In the genomic region with DNA sequence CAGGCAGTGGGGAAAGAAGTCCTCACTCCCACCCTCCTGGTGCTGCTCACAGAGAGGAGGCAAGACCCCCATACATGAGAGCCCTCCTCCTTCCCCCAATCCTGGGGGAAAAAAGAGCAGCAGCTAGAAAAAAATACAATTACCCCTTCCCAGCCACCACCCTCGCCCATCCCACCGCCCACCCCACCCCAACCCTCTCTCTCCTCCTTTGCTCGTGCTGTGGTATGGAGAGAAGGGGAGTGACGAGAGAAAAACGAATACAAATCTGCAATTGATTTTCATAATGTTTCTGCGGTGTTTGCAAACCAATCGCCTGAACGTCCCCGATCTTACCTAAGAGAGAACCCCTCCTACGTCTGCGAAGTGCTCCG, we compare ENCODE assay signal across 14 cellular contexts. TPM values are rescaled to one million over a fixed set of nuclear protein-coding genes. Genes with fewer than 3 reads are reported as not detected.
DNase-seq lines count a peak whose midpoint lies in the region; ATAC-seq and TF ChIP-seq lines count a peak whose summit lies in the region.
"Had no signal": no experiment of that assay in that cellular context is flagged by ENCODE, and none has a peak within 500 bp of the region (broad histone marks: within the 10 kb centered on the region; RNA-seq: fewer than 3 reads in every experiment).

No MANE protein-coding gene starts in this region.

- ATAC-seq in activated CD4-positive, alpha-beta T cell treated with anti-CD3 and anti-CD28 coated beads for 36 hours: no peak
- no peak for ATAC-seq in T-helper 17 cell
- no peak for ATAC-seq in GM18868 (IDR thresholded peaks at IDR 0.05; ENCODE audit: unreplicated experiment)

- H3K18ac ChIP-seq in neuronal stem cell (ENCODE audit: low read length): no peak overlapping the region

- no peak overlapping the region for H2AFZ ChIP-seq in hepatocyte
- no peak overlapping the region for H2AFZ ChIP-seq in neuronal stem cell (ENCODE audit: low read length)

- intact Hi-C loops in activated CD4-positive, alpha-beta T cell treated with anti-CD3 and anti-CD28 coated beads, Interleukin-2, amount 10 ng/mL, durations not matched to agents 24 days and 14 days (cut with micrococcal nuclease): loop anchor here (5.0 kb wide), 1 partner anchor 40 kb away; no protein-coding TSS in a partner anchor
- intact Hi-C loops in activated CD4-positive, alpha-beta T cell treated with anti-CD3 and anti-CD28 coated beads for 36 hours (cut with DNase I, micrococcal nuclease): loop anchor here (5.0 kb wide), 1 partner anchor 35 kb away; a partner anchor contains a TSS

- no peak overlapping the region for H3K4me3 ChIP-seq in hepatocyte
- peak overlapping the region in 4 of 7 experiments; percentile 27 to 48 (median 37) for H3K4me3 ChIP-seq in skin epidermis
- H3K4me3 ChIP-seq in neuronal stem cell (ENCODE audit: low read length in 2 of 2): no peak overlapping the region
- H3K4me3 ChIP-seq: transverse colon had no signal

- H3K27ac Mint-ChIP-seq in activated CD4-positive, alpha-beta T cell treated with anti-CD3 and anti-CD28 coated beads, Interleukin-2, amount 10 ng/mL, durations not matched to agents 24 days and 14 days: peak overlapping the region; percentile 78
- H3K27ac Mint-ChIP-seq in activated CD4-positive, alpha-beta T cell treated with anti-CD3 and anti-CD28 coated beads for 36 hours: no peak overlapping the region
- peak overlapping the region; percentile 82 for H3K27ac Mint-ChIP-seq in T-helper 17 cell
- H3K27ac Mint-ChIP-seq in chondrocyte (ENCODE audit: unreplicated experiment): no peak overlapping the region

- 11% methylated on average over 12 of the region's 12 CpGs for WGBS in hepatocyte (ENCODE audit: low lambda C conversion rate, missing lambda C conversion rate)
- WGBS in neuronal stem cell (ENCODE audit: extremely low coverage in 2 of 2, insufficient read length in 2 of 2, insufficient replicate concordance in 1 of 2), 2 donors: no CpG with 5 or more reads among the region's 12 CpGs

- no peak overlapping the region for H2BK120ac ChIP-seq in neuronal stem cell (ENCODE audit: low read depth, low read length)

- peaks cover 90% of the 10 kb centered on the region for H3K27me3 Mint-ChIP-seq in activated CD4-positive, alpha-beta T cell treated with anti-CD3 and anti-CD28 coated beads, Interleukin-2, amount 10 ng/mL, durations not matched to agents 24 days and 14 days
- H3K27me3 Mint-ChIP-seq in activated CD4-positive, alpha-beta T cell treated with anti-CD3 and anti-CD28 coated beads for 36 hours: peaks cover 83% of the 10 kb centered on the region
- peaks cover 81% of the 10 kb centered on the region for H3K27me3 Mint-ChIP-seq in T-helper 17 cell
- H3K27me3 Mint-ChIP-seq in chondrocyte (ENCODE audit: low read depth): peaks cover 85% of the 10 kb centered on the region

- no peaks in the 10 kb centered on the region for H4K20me1 ChIP-seq in hepatocyte (ENCODE audit: insufficient read depth, poor library complexity, severe bottlenecking)

- peaks cover 7% of the 10 kb centered on the region for H3K36me3 Mint-ChIP-seq in activated CD4-positive, alpha-beta T cell treated with anti-CD3 and anti-CD28 coated beads, Interleukin-2, amount 10 ng/mL, durations not matched to agents 24 days and 14 days (ENCODE audit: low read depth)
- no peaks in the 10 kb centered on the region for H3K36me3 Mint-ChIP-seq in activated CD4-positive, alpha-beta T cell treated with anti-CD3 and anti-CD28 coated beads for 36 hours (ENCODE audit: low read depth)
- H3K36me3 Mint-ChIP-seq in T-helper 17 cell (ENCODE audit: low read depth) (no peaks in the 10 kb centered on the region), chondrocyte (ENCODE audit: low read depth) (peaks cover 4% of the 10 kb centered on the region)

- H3K27ac ChIP-seq in hepatocyte (no peak overlapping the region), skin epidermis (peak overlapping the region in 6 of 21 experiments; percentile 74 to 90 (median 82)), neuronal stem cell (replicated peaks; ENCODE audit: low read length) (no peak overlapping the region)
- H3K27ac ChIP-seq: neutrophil, transverse colon had no signal

- H3K79me2 ChIP-seq in hepatocyte: no peaks in the 10 kb centered on the region

- TF ChIP-seq CTCF in hepatocyte (IDR thresholded peaks at IDR 0.05; ENCODE audit: poor library complexity) (no peak), chondrocyte (IDR thresholded peaks at IDR 0.05) (no peak)

- H2BK5ac ChIP-seq in neuronal stem cell (ENCODE audit: low read length): no peak overlapping the region

- peaks cover 9% of the 10 kb centered on the region for H3K4me1 Mint-ChIP-seq in activated CD4-positive, alpha-beta T cell treated with anti-CD3 and anti-CD28 coated beads, Interleukin-2, amount 10 ng/mL, durations not matched to agents 24 days and 14 days
- H3K4me1 Mint-ChIP-seq in activated CD4-positive, alpha-beta T cell treated with anti-CD3 and anti-CD28 coated beads for 36 hours: peaks cover 21% of the 10 kb centered on the region
- H3K4me1 Mint-ChIP-seq in T-helper 17 cell (peaks cover 3% of the 10 kb centered on the region), chondrocyte (ENCODE audit: low read depth) (peaks cover 16% of the 10 kb centered on the region)

- no peak overlapping the region for H3K4me3 Mint-ChIP-seq in activated CD4-positive, alpha-beta T cell treated with anti-CD3 and anti-CD28 coated beads, Interleukin-2, amount 10 ng/mL, durations not matched to agents 24 days and 14 days
- H3K4me3 Mint-ChIP-seq in activated CD4-positive, alpha-beta T cell treated with anti-CD3 and anti-CD28 coated beads for 36 hours: no peak overlapping the region
- H3K4me3 Mint-ChIP-seq in T-helper 17 cell (peak overlapping the region; percentile 42), chondrocyte (ENCODE audit: unreplicated experiment) (no peak overlapping the region)

- no peak for DNase-seq in activated CD4-positive, alpha-beta T cell treated with anti-CD3 and anti-CD28 coated beads, Interleukin-2, amount 10 ng/mL, durations not matched to agents 24 days and 14 days
- DNase-seq in activated CD4-positive, alpha-beta T cell treated with anti-CD3 and anti-CD28 coated beads for 36 hours: no peak
- DNase-seq in T-helper 17 cell (no peak), hepatocyte (ENCODE audit: low spot score) (no peak), chondrocyte (ENCODE audit: low spot score) (no peak), neuronal stem cell (ENCODE audit: low spot score) (no peak)
- DNase-seq: effector CD4-positive, alpha-beta T cell; NCI-H146; NCI-H526 treated with DMSO at 0.1 percent for 48 hours; transverse colon had no signal

- no peaks in the 10 kb centered on the region for H3K79me1 ChIP-seq in neuronal stem cell (ENCODE audit: low read depth, low read length)

- peaks cover 6% of the 10 kb centered on the region for H3K9me3 Mint-ChIP-seq in activated CD4-positive, alpha-beta T cell treated with anti-CD3 and anti-CD28 coated beads, Interleukin-2, amount 10 ng/mL, durations not matched to agents 24 days and 14 days
- H3K9me3 Mint-ChIP-seq in activated CD4-positive, alpha-beta T cell treated with anti-CD3 and anti-CD28 coated beads for 36 hours (ENCODE audit: low read depth): no peaks in the 10 kb centered on the region
- H3K9me3 Mint-ChIP-seq in chondrocyte (ENCODE audit: low read depth): no peaks in the 10 kb centered on the region

- H3K4me1 ChIP-seq in hepatocyte (ENCODE audit: insufficient read depth) (peaks cover 26% of the 10 kb centered on the region), neuronal stem cell (ENCODE audit: control insufficient read depth in 2 of 2, insufficient read depth in 1 of 2, low read depth in 1 of 2, low read length in 2 of 2) (no peaks in the 10 kb centered on the region)

- H2BK15ac ChIP-seq in neuronal stem cell (ENCODE audit: low read length): no peak overlapping the region

- H3K4me2 ChIP-seq in hepatocyte (peak overlapping the region; percentile 88), neuronal stem cell (ENCODE audit: insufficient read depth, low read length, poor library complexity, severe bottlenecking) (no peak overlapping the region)

- H3K9me2 ChIP-seq in hepatocyte (replicated peaks; ENCODE audit: insufficient read depth): no peaks in the 10 kb centered on the region

- H2AK5ac ChIP-seq in neuronal stem cell (ENCODE audit: low read depth, low read length): no peak overlapping the region

- H3K36me3 ChIP-seq in hepatocyte (replicated peaks; ENCODE audit: insufficient read depth, low read depth) (no peaks in the 10 kb centered on the region), neuronal stem cell (replicated peaks in 1 of 2; ENCODE audit: control insufficient read depth in 2 of 2, insufficient read depth in 2 of 2, low read length in 2 of 2) (no peaks in the 10 kb centered on the region)
- H3K36me3 ChIP-seq: neutrophil, transverse colon had no signal

- no peak overlapping the region for H3K23ac ChIP-seq in neuronal stem cell (ENCODE audit: low read depth, low read length, poor library complexity)

- POLR2A ChIA-PET in activated CD4-positive, alpha-beta T cell treated with anti-CD3 and anti-CD28 coated beads for 36 hours (lab: Charles Lee): no interaction called here

- H3K27me3 ChIP-seq in hepatocyte: peaks cover 98% of the 10 kb centered on the region
- peaks cover 73 to 100% (median 100%) of the 10 kb centered on the region in 3 experiments for H3K27me3 ChIP-seq in neuronal stem cell (ENCODE audit: control insufficient read depth in 3 of 3, insufficient read depth in 3 of 3, low read depth in 1 of 3, low read length in 3 of 3)

- no peak overlapping the region for H3K14ac ChIP-seq in neuronal stem cell (ENCODE audit: low read length)

- no peak overlapping the region for H3K9ac ChIP-seq in neuronal stem cell (ENCODE audit: low read depth, low read length, poor library complexity)

- no peak overlapping the region for H2BK12ac ChIP-seq in neuronal stem cell (ENCODE audit: low read length)

- CTCF ChIA-PET in activated CD4-positive, alpha-beta T cell treated with anti-CD3 and anti-CD28 coated beads for 36 hours (lab: Charles Lee): interaction anchor here (0.5 to 1.0 kb wide), 3 partner anchors 9 to 47 kb away, joined by 3 read pairs; a partner anchor contains a TSS

- no peak overlapping the region for H3K4ac ChIP-seq in neuronal stem cell (ENCODE audit: low read length)

- no peak overlapping the region for H4K8ac ChIP-seq in neuronal stem cell (ENCODE audit: low read depth, low read length)

- no peaks in the 10 kb centered on the region for H3K9me3 ChIP-seq in T-helper 17 cell (ENCODE audit: control insufficient read depth, low read length, poor library complexity, severe bottlenecking)
- no peaks in the 10 kb centered on the region for H3K9me3 ChIP-seq in hepatocyte (ENCODE audit: low read depth)
- peaks cover 0 to 18% of the 10 kb centered on the region in 2 donors for H3K9me3 ChIP-seq in neuronal stem cell (replicated peaks in 1 of 2; ENCODE audit: control insufficient read depth in 2 of 2, insufficient read depth in 1 of 2, low read depth in 1 of 2, low read length in 2 of 2)
- H3K9me3 ChIP-seq: neutrophil had no signal

- H4K91ac ChIP-seq in neuronal stem cell (ENCODE audit: low read depth, low read length, poor library complexity): no peak overlapping the region

RNA-seq across cellular contexts. Expression of a gene that starts 0.2 kb away (rescaled TPM):
- total RNA-seq in activated CD4-positive, alpha-beta T cell treated with anti-CD3 and anti-CD28 coated beads, Interleukin-2, amount 10 ng/mL, durations not matched to agents 24 days and 14 days: not detected in 2 replicates
- not detected for total RNA-seq in activated CD4-positive, alpha-beta T cell treated with anti-CD3 and anti-CD28 coated beads for 36 hours
- total RNA-seq in T-helper 17 cell (not detected), hepatocyte (0.63 and 1.5 TPM in 2 replicates), chondrocyte (not detected in 3 replicates)
- polyA plus RNA-seq in hepatocyte: 1.3 and 1.4 TPM in 2 replicates
- polyA plus RNA-seq in neuronal stem cell (2013, experiment 1 of 2): not detected
- not detected for polyA plus RNA-seq in neuronal stem cell (2013, experiment 2 of 2)
- total RNA-seq: transverse colon had no signal

RNA-seq across cellular contexts. Expression of a gene that starts 2.0 kb away (rescaled TPM):
- not detected in 2 replicates for total RNA-seq in activated CD4-positive, alpha-beta T cell treated with anti-CD3 and anti-CD28 coated beads, Interleukin-2, amount 10 ng/mL, durations not matched to agents 24 days and 14 days
- total RNA-seq in activated CD4-positive, alpha-beta T cell treated with anti-CD3 and anti-CD28 coated beads for 36 hours: not detected
- total RNA-seq in T-helper 17 cell (not detected), hepatocyte (0.32 and 0.90 TPM in 2 replicates), chondrocyte (not detected in 3 replicates)
- 0.82 TPM in 1 of 2 replicates, not detected in the other for polyA plus RNA-seq in hepatocyte
- not detected for polyA plus RNA-seq in neuronal stem cell (2013, experiment 1 of 2)
- polyA plus RNA-seq in neuronal stem cell (2013, experiment 2 of 2): not detected
- total RNA-seq: transverse colon had no signal

RNA-seq across cellular contexts. Expression of a gene that starts 12.2 kb away (rescaled TPM):
- total RNA-seq in activated CD4-positive, alpha-beta T cell treated with anti-CD3 and anti-CD28 coated beads, Interleukin-2, amount 10 ng/mL, durations not matched to agents 24 days and 14 days: not detected in 2 replicates
- total RNA-seq in activated CD4-positive, alpha-beta T cell treated with anti-CD3 and anti-CD28 coated beads for 36 hours: not detected
- total RNA-seq in T-helper 17 cell: not detected
- 0.23 and 0.60 TPM in 2 replicates for total RNA-seq in hepatocyte
- 1.6 and 1.7 TPM in 2 replicates for polyA plus RNA-seq in hepatocyte
- not detected in 3 replicates for total RNA-seq in chondrocyte
- not detected for polyA plus RNA-seq in neuronal stem cell (2013, experiment 1 of 2)
- polyA plus RNA-seq in neuronal stem cell (2013, experiment 2 of 2): not detected
- total RNA-seq: transverse colon had no signal

RNA-seq across cellular contexts. Expression of a gene that starts 18.0 kb away (rescaled TPM):
- not detected in 2 replicates for total RNA-seq in activated CD4-positive, alpha-beta T cell treated with anti-CD3 and anti-CD28 coated beads, Interleukin-2, amount 10 ng/mL, durations not matched to agents 24 days and 14 days
- total RNA-seq in activated CD4-positive, alpha-beta T cell treated with anti-CD3 and anti-CD28 coated beads for 36 hours: not detected
- total RNA-seq in T-helper 17 cell (not detected), hepatocyte (not detected in 2 replicates), chondrocyte (not detected in 3 replicates)
- not detected in 2 replicates for polyA plus RNA-seq in hepatocyte
- not detected for polyA plus RNA-seq in neuronal stem cell (2013, experiment 1 of 2)
- polyA plus RNA-seq in neuronal stem cell (2013, experiment 2 of 2): not detected
- total RNA-seq: A172, transverse colon had no signal

RNA-seq across cellular contexts. Expression of a gene that starts 27.3 kb away (rescaled TPM):
- not detected in 2 replicates for total RNA-seq in activated CD4-positive, alpha-beta T cell treated with anti-CD3 and anti-CD28 coated beads, Interleukin-2, amount 10 ng/mL, durations not matched to agents 24 days and 14 days
- total RNA-seq in activated CD4-positive, alpha-beta T cell treated with anti-CD3 and anti-CD28 coated beads for 36 hours: not detected
- total RNA-seq in T-helper 17 cell: not detected
- total RNA-seq in hepatocyte: 0.10 and 0.60 TPM in 2 replicates
- polyA plus RNA-seq in hepatocyte: 2.7 and 4.1 TPM in 2 replicates
- total RNA-seq in chondrocyte: not detected in 3 replicates
- not detected for polyA plus RNA-seq in neuronal stem cell (2013, experiment 1 of 2)
- polyA plus RNA-seq in neuronal stem cell (2013, experiment 2 of 2): not detected
- total RNA-seq: transverse colon had no signal

Comparison
In these comparisons a context has a peak if more than half of its experiments do, and no peak if none do; other contexts are left out.
1. H3K27ac Mint-ChIP-seq: peak in activated CD4-positive, alpha-beta T cell treated with anti-CD3 and anti-CD28 coated beads, Interleukin-2, amount 10 ng/mL, durations not matched to agents 24 days and 14 days (single experiment) and T-helper 17 cell (single experiment); none in activated CD4-positive, alpha-beta T cell treated with anti-CD3 and anti-CD28 coated beads for 36 hours (single experiment) and chondrocyte (single experiment).
2. H3K4me3 ChIP-seq: peak in skin epidermis (4 of 7); none in hepatocyte (single experiment) and neuronal stem cell (0 of 2).